Comparison of ENCODE assay signal across 31 cellular contexts in the genomic region with DNA sequence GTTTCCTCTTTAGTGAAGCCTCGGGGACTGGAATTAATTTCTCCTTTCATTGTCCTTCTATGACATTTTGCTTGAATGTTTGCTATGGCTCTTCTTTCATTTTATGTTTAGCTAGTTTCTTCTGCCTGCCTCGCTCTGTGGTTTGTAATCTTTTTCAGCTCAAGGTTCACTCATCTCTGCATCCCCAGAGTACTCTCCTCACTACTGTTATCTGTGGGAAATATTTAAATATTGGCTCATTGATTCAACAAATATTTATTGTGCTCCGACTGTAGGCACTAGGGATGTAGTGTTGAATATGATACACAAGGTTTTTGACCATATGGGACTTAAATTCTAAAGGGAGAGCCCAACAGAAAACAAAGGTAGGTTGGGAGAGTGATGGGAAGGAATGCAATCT.
"Had no signal": no experiment of that assay in that cellular context is flagged by ENCODE, and none has a peak within 500 bp of the region (broad histone marks: within the 10 kb centered on the region; RNA-seq: fewer than 3 reads in every experiment).

No MANE protein-coding gene starts in this region.

- FAIRE-seq: bronchial epithelial cell, TTC549 had no signal

- H3K9me3 ChIP-seq: ascending aorta had no signal

- H3K4me3 ChIP-seq: ascending aorta, cardiac muscle cell had no signal

- H3K4me1 ChIP-seq: ascending aorta had no signal

- DNase-seq: activated B cell treated with CpG ODN at 0.5 μM for 24 hours; activated CD4-positive, alpha-beta memory T cell treated with anti-CD3 and anti-CD28 coated beads for 36 hours; activated CD4-positive, alpha-beta T cell treated with anti-CD3 and anti-CD28 coated beads for 4 hours; activated CD4-positive, alpha-beta T cell treated with anti-CD3 and anti-CD28 coated beads, Interleukin-2, amount 10 ng/mL, durations not matched to agents 24 days and 14 days; activated CD4-positive, alpha-beta T cell treated with anti-CD3 and anti-CD28 coated beads, Interleukin-2, amount 50 U/mL, for 1 hour; activated CD4-positive, alpha-beta T cell treated with anti-CD3 and anti-CD28 coated beads, Interleukin-2, amount 50 U/mL, for 4 hours; activated CD4-positive, CD25-positive, alpha-beta regulatory T cell treated with anti-CD3 and anti-CD28 coated beads, Interleukin-2, amount 50 U/mL, for 72 hours; activated CD8-positive, alpha-beta memory T cell treated with anti-CD3 and anti-CD28 coated beads, Interleukin-2, amount 50 U/mL, for 4 hours; activated CD8-positive, alpha-beta T cell treated with anti-CD3 and anti-CD28 coated beads for 36 hours; activated effector memory CD4-positive, alpha-beta T cell treated with anti-CD3 and anti-CD28 coated beads, Interleukin-2, amount 50 U/mL, for 16 hours; activated naive CD4-positive, alpha-beta T cell treated with anti-CD3 and anti-CD28 coated beads, Interleukin-2, amount 10 ng/mL, durations not matched to agents 7 days and 5 days; activated naive CD4-positive, alpha-beta T cell treated with Interleukin-2 at 50 U/mL for 16 hours; activated naive CD8-positive, alpha-beta T cell treated with anti-CD3 and anti-CD28 coated beads, Interleukin-2, amount 10 ng/mL, durations not matched to agents 7 days and 5 days; activated naive CD8-positive, alpha-beta T cell treated with anti-CD3 and anti-CD28 coated beads, Interleukin-2, amount 50 U/mL, for 24 hours; activated T-cell treated with anti-CD3 and anti-CD28 coated beads for 4 hours; activated T-cell treated with anti-CD3 and anti-CD28 coated beads, Interleukin-2, amount 50 U/mL, for 1 hour; activated T-cell treated with anti-CD3 and anti-CD28 coated beads, Interleukin-2, amount 50 U/mL, for 4 hours; activated T-cell treated with anti-CD3 and anti-CD28 coated beads, Interleukin-2, amount 50 U/mL, for 72 hours; amygdala; anterior cingulate cortex; caudate nucleus; cerebellar nuclear complex; T-helper 1 cell; T-helper 2 cell; T-helper 9 cell had no signal

- H3K27me3 ChIP-seq: ascending aorta, cardiac muscle cell had no signal

- H3K27ac ChIP-seq: ascending aorta, cardiac muscle cell, VCaP had no signal

- ATAC-seq: activated CD8-positive, alpha-beta T cell treated with anti-CD3 and anti-CD28 coated beads for 36 hours; activated naive CD8-positive, alpha-beta T cell treated with anti-CD3 and anti-CD28 coated beads, Interleukin-2, amount 50 U/mL, for 24 hours; activated T-cell treated with anti-CD3 and anti-CD28 coated beads, Interleukin-2, amount 50 U/mL, for 4 hours; activated T-cell treated with anti-CD3 and anti-CD28 coated beads, Interleukin-2, amount 50 U/mL, for 72 hours; activated T-helper 17 cell treated with anti-CD3 and anti-CD28 coated beads, Interleukin-2, amount 50 U/mL, for 72 hours had no signal
